Comparison of ENCODE assay signal across 22 cellular contexts in the genomic region with DNA sequence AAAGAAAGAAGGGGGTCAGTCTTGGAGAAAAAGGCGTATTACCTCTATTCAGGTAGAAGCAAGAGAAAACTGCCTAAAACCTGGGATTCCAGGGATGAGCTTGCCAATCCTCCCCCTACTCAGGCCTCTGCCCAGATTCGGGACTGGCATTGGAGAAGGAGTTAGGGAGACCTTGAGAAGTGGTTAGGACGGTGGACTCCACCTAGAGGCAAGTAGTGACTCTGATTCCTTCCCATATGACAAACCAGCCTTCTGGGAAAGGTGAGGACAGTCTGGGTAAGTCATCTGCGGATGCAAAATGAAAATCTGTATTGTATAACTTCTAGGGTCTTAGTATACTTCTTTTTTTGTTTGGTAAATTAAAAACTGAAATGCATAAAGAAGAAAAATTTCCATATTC.
"Had no signal": no experiment of that assay in that cellular context is flagged by ENCODE, and none has a peak within 500 bp of the region (broad histone marks: within the 10 kb centered on the region; RNA-seq: fewer than 3 reads in every experiment).

No MANE protein-coding gene starts in this region.

- ATAC-seq: activated CD8-positive, alpha-beta memory T cell treated with anti-CD3 and anti-CD28 coated beads, Interleukin-2, amount 10 ng/mL, durations not matched to agents 7 days and 5 days; activated T-helper 17 cell treated with anti-CD3 and anti-CD28 coated beads, Interleukin-2, amount 50 U/mL, for 72 hours; effector memory CD8-positive, alpha-beta T cell; naive thymus-derived CD4-positive, alpha-beta T cell; right cardiac atrium had no signal

- H3K9me3 Mint-ChIP-seq: activated CD4-positive, alpha-beta memory T cell treated with anti-CD3 and anti-CD28 coated beads, Interleukin-2, amount 10 ng/mL, durations not matched to agents 7 days and 5 days; activated naive CD8-positive, alpha-beta T cell treated with anti-CD3 and anti-CD28 coated beads for 36 hours; activated T-helper 17 cell treated with anti-CD3 and anti-CD28 coated beads, Interleukin-2, amount 50 U/mL, for 72 hours; effector memory CD8-positive, alpha-beta T cell; memory B cell; naive thymus-derived CD4-positive, alpha-beta T cell had no signal

- H3K27ac Mint-ChIP-seq: activated CD4-positive, alpha-beta memory T cell treated with anti-CD3 and anti-CD28 coated beads, Interleukin-2, amount 10 ng/mL, durations not matched to agents 7 days and 5 days; activated CD8-positive, alpha-beta memory T cell treated with anti-CD3 and anti-CD28 coated beads, Interleukin-2, amount 10 ng/mL, durations not matched to agents 7 days and 5 days; activated naive CD8-positive, alpha-beta T cell treated with anti-CD3 and anti-CD28 coated beads for 36 hours; activated T-helper 17 cell treated with anti-CD3 and anti-CD28 coated beads, Interleukin-2, amount 50 U/mL, for 72 hours; effector memory CD8-positive, alpha-beta T cell; memory B cell; naive thymus-derived CD4-positive, alpha-beta T cell had no signal

- DNase-seq: activated CD4-positive, alpha-beta memory T cell treated with anti-CD3 and anti-CD28 coated beads, Interleukin-2, amount 10 ng/mL, durations not matched to agents 7 days and 5 days; activated CD4-positive, alpha-beta T cell treated with anti-CD3 and anti-CD28 coated beads for 48 hours; activated CD4-positive, CD25-positive, alpha-beta regulatory T cell; activated CD8-positive, alpha-beta memory T cell treated with anti-CD3 and anti-CD28 coated beads, Interleukin-2, amount 10 ng/mL, durations not matched to agents 7 days and 5 days; activated naive CD4-positive, alpha-beta T cell; activated naive CD8-positive, alpha-beta T cell treated with anti-CD3 and anti-CD28 coated beads for 36 hours; amniotic stem cell; effector memory CD8-positive, alpha-beta T cell; hypothalamus; left ventricle myocardium inferior; naive thymus-derived CD4-positive, alpha-beta T cell; right cardiac atrium; stomach; upper lobe of left lung had no signal

- FAIRE-seq: frontal cortex, TTC549 had no signal

- H3K4me1 Mint-ChIP-seq: activated T-helper 17 cell treated with anti-CD3 and anti-CD28 coated beads, Interleukin-2, amount 50 U/mL, for 72 hours had no signal

- H3K27me3 Mint-ChIP-seq: activated CD4-positive, alpha-beta memory T cell treated with anti-CD3 and anti-CD28 coated beads, Interleukin-2, amount 10 ng/mL, durations not matched to agents 7 days and 5 days; activated CD8-positive, alpha-beta memory T cell treated with anti-CD3 and anti-CD28 coated beads, Interleukin-2, amount 10 ng/mL, durations not matched to agents 7 days and 5 days; activated naive CD8-positive, alpha-beta T cell treated with anti-CD3 and anti-CD28 coated beads for 36 hours; activated T-helper 17 cell treated with anti-CD3 and anti-CD28 coated beads, Interleukin-2, amount 50 U/mL, for 72 hours; effector memory CD8-positive, alpha-beta T cell; memory B cell; naive thymus-derived CD4-positive, alpha-beta T cell had no signal

- H3K9me3 ChIP-seq: left ventricle myocardium inferior, prostate gland, stomach, thoracic aorta, upper lobe of left lung had no signal

- H3K27me3 ChIP-seq: cardiac muscle cell, stomach, upper lobe of left lung had no signal

- H3K36me3 Mint-ChIP-seq: activated CD8-positive, alpha-beta memory T cell treated with anti-CD3 and anti-CD28 coated beads, Interleukin-2, amount 10 ng/mL, durations not matched to agents 7 days and 5 days; memory B cell had no signal

- H3K36me3 ChIP-seq: cardiac muscle cell, left ventricle myocardium inferior, prostate gland, stomach, thoracic aorta, upper lobe of left lung had no signal

- H3K4me3 Mint-ChIP-seq: activated CD4-positive, alpha-beta memory T cell treated with anti-CD3 and anti-CD28 coated beads, Interleukin-2, amount 10 ng/mL, durations not matched to agents 7 days and 5 days; activated CD8-positive, alpha-beta memory T cell treated with anti-CD3 and anti-CD28 coated beads, Interleukin-2, amount 10 ng/mL, durations not matched to agents 7 days and 5 days; activated naive CD8-positive, alpha-beta T cell treated with anti-CD3 and anti-CD28 coated beads for 36 hours; activated T-helper 17 cell treated with anti-CD3 and anti-CD28 coated beads, Interleukin-2, amount 50 U/mL, for 72 hours; effector memory CD8-positive, alpha-beta T cell; memory B cell; naive thymus-derived CD4-positive, alpha-beta T cell had no signal

- H3K4me3 ChIP-seq: cardiac muscle cell, left ventricle myocardium inferior, prostate gland, skin epidermis, stomach, thoracic aorta, upper lobe of left lung had no signal

- H3K4me1 ChIP-seq: prostate gland had no signal

- H3K27ac ChIP-seq: cardiac muscle cell, left ventricle myocardium inferior, prostate gland, skin epidermis, stomach, thoracic aorta, upper lobe of left lung had no signal
